ENCODE assay signal across 8 cellular contexts in genomic region chr7:143263266-143264195, GRCh38. TPM values are rescaled to one million over a fixed set of nuclear protein-coding genes. Genes with fewer than 3 reads are reported as not detected.
DNase-seq lines count a peak whose midpoint lies in the region; ATAC-seq and TF ChIP-seq lines count a peak whose summit lies in the region.

GSTK1 (plus strand) TSS chr7:143263441; CDS start chr7:143263514, 73 bp downstream.

- H3K36me3 ChIP-seq in SJCRH30 (peaks cover 4% of the 10 kb centered on the region; the same call in 1 of the 2 replicates), neuron (ENCODE audit: insufficient read depth, low read length) (peaks cover 3% of the 10 kb centered on the region), subcutaneous abdominal adipose tissue (ENCODE audit: control insufficient read depth in 5 of 5, insufficient read depth in 5 of 5, low read length in 5 of 5) (peaks cover 9 to 32% (median 22%) of the 10 kb centered on the region in 5 donors)

- H3K9me3 ChIP-seq in SJCRH30 (replicated peaks) (no peaks in the 10 kb centered on the region), neuron (ENCODE audit: low read length) (no peaks in the 10 kb centered on the region), subcutaneous abdominal adipose tissue (ENCODE audit: control insufficient read depth in 5 of 5, low read length in 5 of 5) (no peaks in the 10 kb centered on the region)

- TF ChIP-seq CTCF in foreskin keratinocyte (conservative IDR thresholded peaks at IDR 0.05): peak; percentile 4

- H3K27me3 ChIP-seq in SJCRH30: no peaks in the 10 kb centered on the region
- no peaks in the 10 kb centered on the region for H3K27me3 ChIP-seq in foreskin keratinocyte
- H3K27me3 ChIP-seq in neuron (ENCODE audit: insufficient read depth, low read length): no peaks in the 10 kb centered on the region
- no peaks in the 10 kb centered on the region for H3K27me3 ChIP-seq in subcutaneous abdominal adipose tissue (ENCODE audit: control insufficient read depth in 5 of 5, insufficient read depth in 4 of 5, low read length in 5 of 5)

- H3K27ac ChIP-seq in SJCRH30 (peak within 1 kb of the TSS; percentile 62), foreskin keratinocyte (peak within 1 kb of the TSS; percentile 26), subcutaneous abdominal adipose tissue (ENCODE audit: low read depth, low read length) (peak within 1 kb of the TSS; percentile 94)

- no peak for TF ChIP-seq RAD21 in Ishikawa (IDR thresholded peaks at IDR 0.05; ENCODE audit: low read depth)

- H3K4me1 ChIP-seq in SJCRH30 (no peaks in the 10 kb centered on the region; the same call in 1 of the 2 replicates), foreskin keratinocyte (no peaks in the 10 kb centered on the region), neuron (ENCODE audit: insufficient read depth, low read length) (no peaks in the 10 kb centered on the region), subcutaneous abdominal adipose tissue (ENCODE audit: control insufficient read depth in 5 of 5, insufficient read depth in 5 of 5, low read length in 5 of 5) (peaks cover 2 to 24% (median 21%) of the 10 kb centered on the region in 5 donors)

- peak within 1 kb of the TSS; percentile 89 to 94 (median 91) for H3K9ac ChIP-seq in subcutaneous abdominal adipose tissue (ENCODE audit: low read length in 5 of 5)

- peak within 1 kb of the TSS; percentile 86 for H3K4me3 ChIP-seq in SJCRH30
- peak within 1 kb of the TSS; percentile 65 for H3K4me3 ChIP-seq in neuron (ENCODE audit: low read length)
- H3K4me3 ChIP-seq in subcutaneous abdominal adipose tissue (ENCODE audit: low read depth in 1 of 5, low read length in 5 of 5): peak within 1 kb of the TSS; percentile 92 to 96 (median 95)

- peak within 1 kb of the TSS; percentile 68 for H2AFZ ChIP-seq in neuron (ENCODE audit: low read depth, low read length)

- ATAC-seq in GM21576 (IDR thresholded peaks at IDR 0.05; ENCODE audit: unreplicated experiment) (peak; percentile 97), foreskin keratinocyte (peak; percentile 95)

- no peak for TF ChIP-seq EP300 in Ishikawa (IDR thresholded peaks at IDR 0.05; ENCODE audit: borderline replicate concordance)

- DNase-seq in DMS79 treated with DMSO at 0.1 percent for 48 hours (lab: John Stamatoyannopoulos, UW) (peak; percentile 58), SJCRH30 (peak; percentile 67 to 73), foreskin keratinocyte (no peak)
- peak; percentile 75 for DNase-seq in activated gamma-delta T cell treated with anti-CD3 and anti-CD28 coated beads, Interleukin-2, amount 50 U/mL, for 16 hours (ENCODE audit: low read depth)

TF ChIP-seq in Ishikawa, 13 proteins besides CTCF, POLR2A, EP300 and RAD21:
- TF ChIP-seq MAX (IDR thresholded peaks at IDR 0.05) (peak; percentile 51), TCF12 (IDR thresholded peaks at IDR 0.05; ENCODE audit: low read depth) (peak; percentile 55; the same call in 1 of the 2 replicates), NFIC (IDR thresholded peaks at IDR 0.05) (no peak), ZBTB7A (IDR thresholded peaks at IDR 0.05; ENCODE audit: low read depth) (peak; percentile 94), TAF1 (IDR thresholded peaks at IDR 0.05; ENCODE audit: low read depth) (peak; percentile 91)

RNA-seq across cellular contexts. Expression of gene GSTK1, which starts in this region (rescaled TPM):
- total RNA-seq in SJCRH30 (2014; rRNA removed; shearing (Covaris generic)): 35.2 and 35.6 TPM in 2 replicates
- total RNA-seq in foreskin keratinocyte: 106 and 107 TPM in 2 replicates
- 141 and 152 TPM in 2 replicates for polyA plus RNA-seq in foreskin keratinocyte

Comparison
In these comparisons a context has a peak if more than half of its experiments do, and no peak if none do; other contexts are left out.
1. DNase-seq: peak in DMS79 treated with DMSO at 0.1 percent for 48 hours (single experiment), SJCRH30 (2 of 2) and activated gamma-delta T cell treated with anti-CD3 and anti-CD28 coated beads, Interleukin-2, amount 50 U/mL, for 16 hours (single experiment); none in foreskin keratinocyte (0 of 2).
2. H3K27ac ChIP-seq: peak in every context shown above with its lines; median percentile 94 in subcutaneous abdominal adipose tissue; 62 in SJCRH30; 26 in foreskin keratinocyte.
3. Peak in every context shown above with its lines, with median percentiles within 50 percentile points of each other: H3K4me3 ChIP-seq.